Comparison of ENCODE assay signal across 22 cellular contexts in genomic region chr11:74035264-74035663, GRCh38. TPM values are rescaled to one million over a fixed set of nuclear protein-coding genes. Genes with fewer than 3 reads are reported as not detected.
DNase-seq lines count a peak whose midpoint lies in the region; ATAC-seq and TF ChIP-seq lines count a peak whose summit lies in the region.
"Had no signal": no experiment of that assay in that cellular context is flagged by ENCODE, and none has a peak within 500 bp of the region (broad histone marks: within the 10 kb centered on the region; RNA-seq: fewer than 3 reads in every experiment).

No MANE protein-coding gene starts in this region.

- peaks cover 45 to 59% of the 10 kb centered on the region in 2 donors for H3K36me3 Mint-ChIP-seq in CD4-positive, alpha-beta memory T cell

- TF ChIP-seq POLR2A in breast epithelium (IDR thresholded peaks at IDR 0.05) = no peak

- no peaks in the 10 kb centered on the region for H3K9me3 Mint-ChIP-seq in CD4-positive, alpha-beta memory T cell
- H3K9me3 Mint-ChIP-seq: brain had no signal

- no peak overlapping the region for H3K4me3 ChIP-seq in CD4-positive, alpha-beta memory T cell (ENCODE audit: low read length in 2 of 2)
- no peak overlapping the region for H3K4me3 ChIP-seq in breast epithelium
- H3K4me3 ChIP-seq: esophagus muscularis mucosa, lung, SJSA1, tibial nerve had no signal

- intact Hi-C loops in CD4-positive, alpha-beta memory T cell (cut with micrococcal nuclease) = no loop called here
- intact Hi-C loops in breast epithelium (cut with DNase I; ENCODE audit: low total_unique reads) (no loop called here), left colon (cut with DNase I, micrococcal nuclease) (no loop called here)

- no peak for DNase-seq in CD4-positive, alpha-beta memory T cell
- peak; percentile 7 for DNase-seq in HPDE6-E6E7 (ENCODE audit: extremely low spot score)
- no peak for DNase-seq in breast epithelium (ENCODE audit: low spot score in 2 of 2)
- DNase-seq in left colon = no peak
- DNase-seq in DMS79 (lab: John Stamatoyannopoulos, UW) = no peak
- DNase-seq in activated gamma-delta T cell (lab: John Stamatoyannopoulos, UW) = no peak
- no peak for DNase-seq in NCI-H1436 (lab: John Stamatoyannopoulos, UW)
- DNase-seq: activated CD4-positive, alpha-beta T cell treated with anti-CD3 and anti-CD28 coated beads for 1 hour; effector memory CD4-positive, alpha-beta T cell; GDM1; kidney; MV-4-11; NCI-H524 treated with DMSO at 0.1 percent for 48 hours; T-helper 1 cell had no signal

- peak overlapping the region in 5 of 7 donors; percentile 9 to 82 (median 75) for H3K27ac Mint-ChIP-seq in CD4-positive, alpha-beta memory T cell
- H3K27ac Mint-ChIP-seq: brain, progenitor cell of endocrine pancreas had no signal

- ATAC-seq in left colon (peak; percentile 97), GM21717 (IDR thresholded peaks at IDR 0.05; ENCODE audit: unreplicated experiment) (no peak)

- H3K4me1 ChIP-seq in CD4-positive, alpha-beta memory T cell (ENCODE audit: insufficient read depth, low read length) = peaks cover 14% of the 10 kb centered on the region
- H3K4me1 ChIP-seq in breast epithelium = peaks cover 0 to 7% of the 10 kb centered on the region in 2 donors
- H3K4me1 ChIP-seq: esophagus muscularis mucosa, SJSA1, tibial nerve had no signal

- H3K4me1 Mint-ChIP-seq in CD4-positive, alpha-beta memory T cell = peaks cover 17 to 23% (median 22%) of the 10 kb centered on the region in 4 donors
- H3K4me1 Mint-ChIP-seq: brain had no signal

- no peak for TF ChIP-seq CTCF in breast epithelium (IDR thresholded peaks at IDR 0.05)

- no peak overlapping the region for H3K4me3 Mint-ChIP-seq in CD4-positive, alpha-beta memory T cell
- H3K4me3 Mint-ChIP-seq: brain had no signal

- H3K36me3 ChIP-seq in CD4-positive, alpha-beta memory T cell (ENCODE audit: insufficient read depth, low read length) = peaks cover 22% of the 10 kb centered on the region
- H3K36me3 ChIP-seq in breast epithelium = peaks cover 7% of the 10 kb centered on the region

- no peaks in the 10 kb centered on the region for H3K9me3 ChIP-seq in CD4-positive, alpha-beta memory T cell (ENCODE audit: control insufficient read depth in 1 of 2, low read length in 2 of 2)
- H3K9me3 ChIP-seq in breast epithelium = no peaks in the 10 kb centered on the region
- H3K9me3 ChIP-seq: esophagus muscularis mucosa, SJSA1, tibial nerve had no signal

- CTCF ChIA-PET in CD4-positive, alpha-beta memory T cell (lab: Charles Lee; ENCODE audit: partially characterized antibody) = interaction anchor here (0.7 kb wide), 1 partner anchor 25 kb away, joined by 3 read pairs; no protein-coding TSS in a partner anchor

- POLR2A ChIA-PET in CD4-positive, alpha-beta memory T cell (lab: Charles Lee; ENCODE audit: partially characterized antibody) = no interaction called here

- no peaks in the 10 kb centered on the region for H3K27me3 ChIP-seq in CD4-positive, alpha-beta memory T cell (ENCODE audit: insufficient read depth, low read length)
- no peaks in the 10 kb centered on the region for H3K27me3 ChIP-seq in breast epithelium
- H3K27me3 ChIP-seq: esophagus muscularis mucosa, SJSA1, tibial nerve had no signal

- H3K27me3 Mint-ChIP-seq in CD4-positive, alpha-beta memory T cell = no peaks in the 10 kb centered on the region
- H3K27me3 Mint-ChIP-seq: brain, progenitor cell of endocrine pancreas had no signal

- no peak overlapping the region for H3K27ac ChIP-seq in CD4-positive, alpha-beta memory T cell (ENCODE audit: low read depth, low read length)
- peak overlapping the region; percentile 40 to 59 for H3K27ac ChIP-seq in breast epithelium
- H3K27ac ChIP-seq: esophagus muscularis mucosa, SJSA1, tibial nerve had no signal

RNA-seq across cellular contexts. Expression of gene UCP3, which starts 26.4 kb away (rescaled TPM):
- 1 to 10 TPM; 4.8 to 6.3 TPM for total RNA-seq in CD4-positive, alpha-beta memory T cell
- under 1 TPM; 0.54 to 0.66 TPM for polyA plus RNA-seq in CD4-positive, alpha-beta memory T cell
- 1 to 10 TPM; 1.6 to 5.9 (median 1.8) TPM for total RNA-seq in breast epithelium
- total RNA-seq in left colon = 1 to 10 TPM; 1.1 to 2.4 TPM

RNA-seq across cellular contexts. Expression of gene UCP2, which starts 52.6 kb away (rescaled TPM):
- 100 to 1,000 TPM; 325 to 336 TPM for total RNA-seq in CD4-positive, alpha-beta memory T cell
- 1,000 to 10,000 TPM in 1 of 2 donors, 100 to 1,000 TPM in 1; 910 to 1,459 TPM for polyA plus RNA-seq in CD4-positive, alpha-beta memory T cell
- total RNA-seq in breast epithelium = 10 to 100 TPM; 28.2 to 82.4 (median 45.2) TPM
- 10 to 100 TPM; 33.9 to 46.7 TPM for total RNA-seq in left colon
- total RNA-seq: HT1080 had no signal
